Comparison of ENCODE assay signal across 8 cellular contexts in genomic region chr1:173406783-173407230, GRCh38.
DNase-seq lines count a peak whose midpoint lies in the region; ATAC-seq and FAIRE-seq lines count a peak whose summit lies in the region.

No MANE protein-coding gene starts in this region.

- peaks cover 21% of the 10 kb centered on the region for H3K36me3 Mint-ChIP-seq in CD4-positive, CD25-positive, alpha-beta regulatory T cell
- no peaks in the 10 kb centered on the region for H3K36me3 Mint-ChIP-seq in activated naive CD8-positive, alpha-beta T cell treated with anti-CD3 and anti-CD28 coated beads for 36 hours
- H3K36me3 Mint-ChIP-seq in naive thymus-derived CD8-positive, alpha-beta T cell = peaks cover 0 to 10% (median 4%) of the 10 kb centered on the region in 3 donors

- no peaks in the 10 kb centered on the region for H3K9me3 ChIP-seq in CD4-positive, CD25-positive, alpha-beta regulatory T cell (ENCODE audit: control insufficient read depth in 2 of 2, low read length in 2 of 2)

- H3K4me3 ChIP-seq in CD4-positive, CD25-positive, alpha-beta regulatory T cell (ENCODE audit: low read depth, low read length) = no peak overlapping the region

- peak; percentile 15 to 16 for ATAC-seq in CD4-positive, CD25-positive, alpha-beta regulatory T cell (ENCODE audit: low read depth in 2 of 2)
- ATAC-seq in naive thymus-derived CD8-positive, alpha-beta T cell = peak; percentile 53 to 67
- no peak for ATAC-seq in HG02623 (IDR thresholded peaks at IDR 0.05; ENCODE audit: unreplicated experiment)

- POLR2A ChIA-PET in naive thymus-derived CD8-positive, alpha-beta T cell (lab: Charles Lee) = no interaction called here

- no peaks in the 10 kb centered on the region for H3K27me3 Mint-ChIP-seq in CD4-positive, CD25-positive, alpha-beta regulatory T cell
- H3K27me3 Mint-ChIP-seq in activated naive CD8-positive, alpha-beta T cell treated with anti-CD3 and anti-CD28 coated beads for 36 hours = no peaks in the 10 kb centered on the region
- no peaks in the 10 kb centered on the region for H3K27me3 Mint-ChIP-seq in naive thymus-derived CD8-positive, alpha-beta T cell

- peak overlapping the region in 2 of 4 donors; percentile 26 to 52 for H3K4me3 Mint-ChIP-seq in CD4-positive, CD25-positive, alpha-beta regulatory T cell
- H3K4me3 Mint-ChIP-seq in activated naive CD8-positive, alpha-beta T cell treated with anti-CD3 and anti-CD28 coated beads for 36 hours = peak overlapping the region; percentile 68
- peak overlapping the region; percentile 68 to 87 (median 84) for H3K4me3 Mint-ChIP-seq in naive thymus-derived CD8-positive, alpha-beta T cell

- peak; percentile 64 for FAIRE-seq in GM18507 (lab: Jason Lieb, UNC)

- DNase-seq in CD4-positive, CD25-positive, alpha-beta regulatory T cell = peak in 1 of 3 donors; percentile 14
- DNase-seq in GM18507 (ENCODE audit: extremely low spot score, insufficient read length, low read depth) = no peak
- peak; percentile 29 for DNase-seq in activated naive CD8-positive, alpha-beta T cell treated with anti-CD3 and anti-CD28 coated beads for 36 hours
- DNase-seq in naive thymus-derived CD8-positive, alpha-beta T cell = peak in 2 of 10 donors; percentile 27 to 30
- no peak for DNase-seq in mucosa of gallbladder (ENCODE audit: low spot score)
- no peak for DNase-seq in NAMALWA (ENCODE audit: low spot score)
- no peak for DNase-seq in activated effector memory CD4-positive, alpha-beta T cell treated with Interleukin-2 at 50 U/mL for 16 hours

- no peaks in the 10 kb centered on the region for H3K27me3 ChIP-seq in CD4-positive, CD25-positive, alpha-beta regulatory T cell (ENCODE audit: control insufficient read depth, insufficient read depth, low read length)

- H3K36me3 ChIP-seq in CD4-positive, CD25-positive, alpha-beta regulatory T cell (ENCODE audit: control insufficient read depth, insufficient read depth, low read length) = peaks cover 6% of the 10 kb centered on the region

- H3K9me3 Mint-ChIP-seq in CD4-positive, CD25-positive, alpha-beta regulatory T cell = no peaks in the 10 kb centered on the region
- no peaks in the 10 kb centered on the region for H3K9me3 Mint-ChIP-seq in activated naive CD8-positive, alpha-beta T cell treated with anti-CD3 and anti-CD28 coated beads for 36 hours
- no peaks in the 10 kb centered on the region for H3K9me3 Mint-ChIP-seq in naive thymus-derived CD8-positive, alpha-beta T cell

- peaks cover 3% of the 10 kb centered on the region for H3K4me1 ChIP-seq in CD4-positive, CD25-positive, alpha-beta regulatory T cell (ENCODE audit: control insufficient read depth, insufficient read depth, low read length, poor library complexity, severe bottlenecking)

- no peak overlapping the region for H3K27ac ChIP-seq in CD4-positive, CD25-positive, alpha-beta regulatory T cell (ENCODE audit: insufficient read depth, low read length, poor library complexity, severe bottlenecking)

- H3K4me1 Mint-ChIP-seq in CD4-positive, CD25-positive, alpha-beta regulatory T cell = peaks cover 0 to 14% (median 5%) of the 10 kb centered on the region in 4 donors
- peaks cover 44% of the 10 kb centered on the region for H3K4me1 Mint-ChIP-seq in activated naive CD8-positive, alpha-beta T cell treated with anti-CD3 and anti-CD28 coated beads for 36 hours
- peaks cover 14 to 44% (median 38%) of the 10 kb centered on the region in 4 donors for H3K4me1 Mint-ChIP-seq in naive thymus-derived CD8-positive, alpha-beta T cell

- H3K27ac Mint-ChIP-seq in CD4-positive, CD25-positive, alpha-beta regulatory T cell = peak overlapping the region in 1 of 3 donors; percentile 14
- H3K27ac Mint-ChIP-seq in activated naive CD8-positive, alpha-beta T cell treated with anti-CD3 and anti-CD28 coated beads for 36 hours = peak overlapping the region; percentile 73
- peak overlapping the region; percentile 45 to 94 (median 72) for H3K27ac Mint-ChIP-seq in naive thymus-derived CD8-positive, alpha-beta T cell
